ENCODE assay signal across 8 cellular contexts in genomic region chr13:97018029-97018819, GRCh38. TPM values are rescaled to one million over a fixed set of nuclear protein-coding genes. Genes with fewer than 3 reads are reported as not detected.
DNase-seq lines count a peak whose midpoint lies in the region; ATAC-seq and TF ChIP-seq lines count a peak whose summit lies in the region.

No MANE protein-coding gene starts in this region.

- no peaks in the 10 kb centered on the region for H3K36me3 ChIP-seq in CD8-positive, alpha-beta T cell (ENCODE audit: insufficient read depth, low read length)
- no peaks in the 10 kb centered on the region for H3K36me3 ChIP-seq in prostate gland

- H3K4me3 ChIP-seq in CD8-positive, alpha-beta T cell (ENCODE audit: low read depth, low read length) = no peak overlapping the region
- H3K4me3 ChIP-seq in prostate gland = no peak overlapping the region

- no peak for TF ChIP-seq POLR2A in prostate gland (IDR thresholded peaks at IDR 0.05)

- peak; percentile 78 for TF ChIP-seq CTCF in CD8-positive, alpha-beta T cell (IDR thresholded peaks at IDR 0.05)
- TF ChIP-seq CTCF in prostate gland (IDR thresholded peaks at IDR 0.05) = peak in 3 of 4 experiments; percentile 60 to 67 (median 65)

- H3K27me3 Mint-ChIP-seq in CD8-positive, alpha-beta T cell (ENCODE audit: low read depth) = peaks cover 42% of the 10 kb centered on the region
- peaks cover 29% of the 10 kb centered on the region for H3K27me3 Mint-ChIP-seq in activated CD8-positive, alpha-beta T cell treated with anti-CD3 and anti-CD28 coated beads, Interleukin-2, amount 10 ng/mL, durations not matched to agents 7 days and 5 days (ENCODE audit: low read depth)

- CTCF ChIA-PET in CD8-positive, alpha-beta T cell (lab: Charles Lee) = interaction anchor here (0.9 to 2.5 kb wide), 5 partner anchors 10 to 341 kb away, joined by 3 to 9 read pairs (median 4); no protein-coding TSS in a partner anchor
- CTCF ChIA-PET in activated CD8-positive, alpha-beta T cell treated with anti-CD3 and anti-CD28 coated beads, Interleukin-2, amount 10 ng/mL, durations not matched to agents 7 days and 5 days (lab: Charles Lee) = interaction anchor here (0.6 to 1.5 kb wide), 17 partner anchors 10 to 419 kb away, joined by 3 to 6 read pairs (median 3); no protein-coding TSS in a partner anchor

- POLR2A ChIA-PET in CD8-positive, alpha-beta T cell (lab: Charles Lee) = no interaction called here
- POLR2A ChIA-PET in activated CD8-positive, alpha-beta T cell treated with anti-CD3 and anti-CD28 coated beads, Interleukin-2, amount 10 ng/mL, durations not matched to agents 7 days and 5 days (lab: Charles Lee) = no interaction called here

- H3K9me3 Mint-ChIP-seq in CD8-positive, alpha-beta T cell = no peaks in the 10 kb centered on the region
- H3K9me3 Mint-ChIP-seq in activated CD8-positive, alpha-beta T cell treated with anti-CD3 and anti-CD28 coated beads, Interleukin-2, amount 10 ng/mL, durations not matched to agents 7 days and 5 days (ENCODE audit: insufficient read depth) = no peaks in the 10 kb centered on the region

- no peak overlapping the region for H3K27ac Mint-ChIP-seq in CD8-positive, alpha-beta T cell
- H3K27ac Mint-ChIP-seq in activated CD8-positive, alpha-beta T cell treated with anti-CD3 and anti-CD28 coated beads, Interleukin-2, amount 10 ng/mL, durations not matched to agents 7 days and 5 days = no peak overlapping the region

- H3K36me3 Mint-ChIP-seq in CD8-positive, alpha-beta T cell = no peaks in the 10 kb centered on the region
- no peaks in the 10 kb centered on the region for H3K36me3 Mint-ChIP-seq in activated CD8-positive, alpha-beta T cell treated with anti-CD3 and anti-CD28 coated beads, Interleukin-2, amount 10 ng/mL, durations not matched to agents 7 days and 5 days (ENCODE audit: low read depth)

- H3K4me3 Mint-ChIP-seq in CD8-positive, alpha-beta T cell = no peak overlapping the region
- no peak overlapping the region for H3K4me3 Mint-ChIP-seq in activated CD8-positive, alpha-beta T cell treated with anti-CD3 and anti-CD28 coated beads, Interleukin-2, amount 10 ng/mL, durations not matched to agents 7 days and 5 days

- intact Hi-C loops in CD8-positive, alpha-beta T cell (cut with DNase I, micrococcal nuclease) = loop anchor here (1.0 to 5.0 kb wide), 2 partner anchors 339 to 341 kb away; no protein-coding TSS in a partner anchor
- intact Hi-C loops in prostate gland (cut with DNase I) = loop anchor here (10.0 kb wide), 1 partner anchor 787 kb away; no protein-coding TSS in a partner anchor

- no peak overlapping the region for H3K27ac ChIP-seq in CD8-positive, alpha-beta T cell (ENCODE audit: low read depth, low read length)
- H3K27ac ChIP-seq in prostate gland = no peak overlapping the region

- peak in 5 of 7 experiments; percentile 1 to 21 (median 16) for DNase-seq in CD8-positive, alpha-beta T cell
- DNase-seq in NCI-H2171 treated with DMSO at 0.1 percent for 48 hours (lab: John Stamatoyannopoulos, UW) (peak; percentile 67), glomerular visceral epithelial cell (ENCODE audit: extremely low spot score) (peak; percentile 36), prostate gland (ENCODE audit: low spot score) (no peak), GM19238 (ENCODE audit: insufficient read length, low spot score) (no peak)
- DNase-seq in activated CD8-positive, alpha-beta T cell treated with anti-CD3 and anti-CD28 coated beads, Interleukin-2, amount 10 ng/mL, durations not matched to agents 7 days and 5 days = peak; percentile 50

- ATAC-seq in CD8-positive, alpha-beta T cell = peak; percentile 57
- ATAC-seq in GM18858 (IDR thresholded peaks at IDR 0.05; ENCODE audit: unreplicated experiment) (peak; percentile 87), HG03045 (IDR thresholded peaks at IDR 0.05; ENCODE audit: unreplicated experiment) (peak; percentile 72)
- ATAC-seq in activated CD8-positive, alpha-beta T cell treated with anti-CD3 and anti-CD28 coated beads, Interleukin-2, amount 10 ng/mL, durations not matched to agents 7 days and 5 days = peak; percentile 69

- H3K4me1 ChIP-seq in CD8-positive, alpha-beta T cell (ENCODE audit: insufficient read depth, low read length) = peaks cover 4% of the 10 kb centered on the region
- no peaks in the 10 kb centered on the region for H3K4me1 ChIP-seq in prostate gland (replicated peaks)

- no peaks in the 10 kb centered on the region for H3K9me3 ChIP-seq in CD8-positive, alpha-beta T cell (ENCODE audit: low read length)
- no peaks in the 10 kb centered on the region for H3K9me3 ChIP-seq in prostate gland

- H3K27me3 ChIP-seq in CD8-positive, alpha-beta T cell (ENCODE audit: insufficient read depth, low read length) = no peaks in the 10 kb centered on the region
- no peaks in the 10 kb centered on the region for H3K27me3 ChIP-seq in prostate gland (replicated peaks; ENCODE audit: insufficient read depth)

- 23% methylated on average over 13 of the region's 13 CpGs for WGBS in prostate gland

- peaks cover 11% of the 10 kb centered on the region for H3K4me1 Mint-ChIP-seq in CD8-positive, alpha-beta T cell (ENCODE audit: low read depth)
- peaks cover 7% of the 10 kb centered on the region for H3K4me1 Mint-ChIP-seq in activated CD8-positive, alpha-beta T cell treated with anti-CD3 and anti-CD28 coated beads, Interleukin-2, amount 10 ng/mL, durations not matched to agents 7 days and 5 days (ENCODE audit: low read depth)

RNA-seq across cellular contexts. Expression of gene OXGR1, which starts 23.9 kb away (rescaled TPM):
- not detected for total RNA-seq in CD8-positive, alpha-beta T cell
- not detected for total RNA-seq in activated CD8-positive, alpha-beta T cell treated with anti-CD3 and anti-CD28 coated beads, Interleukin-2, amount 10 ng/mL, durations not matched to agents 7 days and 5 days
- under 1 TPM in 1 of 2 donors, not detected in 1; 0.27 TPM for total RNA-seq in prostate gland

Comparison
In these comparisons a context has a peak if more than half of its experiments do, and no peak if none do; other contexts are left out.
1. DNase-seq: peak in CD8-positive, alpha-beta T cell (5 of 7), NCI-H2171 treated with DMSO at 0.1 percent for 48 hours (single experiment), activated CD8-positive, alpha-beta T cell treated with anti-CD3 and anti-CD28 coated beads, Interleukin-2, amount 10 ng/mL, durations not matched to agents 7 days and 5 days (single experiment) and glomerular visceral epithelial cell (single experiment); none in prostate gland (single experiment) and GM19238 (single experiment).
2. Peak in every context shown above with its lines, with median percentiles within 50 percentile points of each other: ATAC-seq.